10 cellular contexts compared by ENCODE assay signal in genomic region chr15:99143655-99144610, GRCh38. TPM values are rescaled to one million over a fixed set of nuclear protein-coding genes. Genes with fewer than 3 reads are reported as not detected.
A peak's percentile ranks its signal among the peaks of the same experiment; 100 is the strongest.
DNase-seq lines count a peak whose midpoint lies in the region; ATAC-seq and TF ChIP-seq lines count a peak whose summit lies in the region.
"Had no signal": no experiment of that assay in that cellular context is flagged by ENCODE, and none has a peak within 500 bp of the region (broad histone marks: within the 10 kb centered on the region; RNA-seq: fewer than 3 reads in every experiment).

No MANE protein-coding gene starts in this region.

- H3K4me1 ChIP-seq in hepatocyte (ENCODE audit: insufficient read depth) (peaks cover 22% of the 10 kb centered on the region), Caco-2 (no peaks in the 10 kb centered on the region)

- H3K4me3 Mint-ChIP-seq in MCF 10A (ENCODE audit: unreplicated experiment) (no peak overlapping the region), immature natural killer cell (no peak overlapping the region), Caco-2 (ENCODE audit: unreplicated experiment) (no peak overlapping the region)
- H3K4me3 Mint-ChIP-seq: IgD-negative memory B cell; T-helper 1 cell treated with Interleukin-12 subunit alpha and Interleukin-12 subunit beta and Interleukin-4 antibody, amounts not matched to agents 30 μg/mL and 1 μg/mL, for 36 hours had no signal

- no peaks in the 10 kb centered on the region for H3K79me2 ChIP-seq in hepatocyte

- TF ChIP-seq CTCF in MCF 10A (IDR thresholded peaks at IDR 0.05; ENCODE audit: unreplicated experiment) (no peak), hepatocyte (IDR thresholded peaks at IDR 0.05; ENCODE audit: poor library complexity) (no peak), Caco-2 (IDR thresholded peaks at IDR 0.05; ENCODE audit: insufficient read depth in 1 of 2, low read depth in 1 of 2, low read length in 1 of 2, severe bottlenecking in 1 of 2, unreplicated experiment in 1 of 2) (no peak)

- peaks cover 15% of the 10 kb centered on the region for H3K36me3 Mint-ChIP-seq in MCF 10A (ENCODE audit: insufficient read depth, unreplicated experiment)
- H3K36me3 Mint-ChIP-seq in immature natural killer cell, result no peaks in the 10 kb centered on the region
- peaks cover 4% of the 10 kb centered on the region for H3K36me3 Mint-ChIP-seq in Caco-2 (ENCODE audit: insufficient read depth, unreplicated experiment)

- peak overlapping the region; percentile 26 for H3K4me2 ChIP-seq in hepatocyte

- DNase-seq in G401 (ENCODE audit: low spot score) (peak; percentile 21), MCF 10A (ENCODE audit: unreplicated experiment) (peak; percentile 64), hepatocyte (ENCODE audit: low spot score) (peak; percentile 44), retina (peak; percentile 20), immature natural killer cell (no peak), H4 (ENCODE audit: low spot score) (no peak), Caco-2 (no peak)

- H3K9me3 Mint-ChIP-seq in MCF 10A (ENCODE audit: unreplicated experiment) (no peaks in the 10 kb centered on the region), immature natural killer cell (no peaks in the 10 kb centered on the region), Caco-2 (ENCODE audit: unreplicated experiment) (no peaks in the 10 kb centered on the region)
- H3K9me3 Mint-ChIP-seq: IgD-negative memory B cell; T-helper 1 cell treated with Interleukin-12 subunit alpha and Interleukin-12 subunit beta and Interleukin-4 antibody, amounts not matched to agents 30 μg/mL and 1 μg/mL, for 36 hours had no signal

- H3K36me3 ChIP-seq in hepatocyte (replicated peaks; ENCODE audit: insufficient read depth, low read depth) (no peaks in the 10 kb centered on the region), Caco-2 (ENCODE audit: control insufficient read depth, insufficient read depth, low read length) (no peaks in the 10 kb centered on the region)

- H3K27ac Mint-ChIP-seq in MCF 10A (ENCODE audit: low read depth, unreplicated experiment), result no peak overlapping the region
- no peak overlapping the region for H3K27ac Mint-ChIP-seq in immature natural killer cell
- no peak overlapping the region for H3K27ac Mint-ChIP-seq in Caco-2 (ENCODE audit: unreplicated experiment)
- H3K27ac Mint-ChIP-seq: IgD-negative memory B cell; T-helper 1 cell treated with Interleukin-12 subunit alpha and Interleukin-12 subunit beta and Interleukin-4 antibody, amounts not matched to agents 30 μg/mL and 1 μg/mL, for 36 hours had no signal

- BruUV-seq in MCF 10A (replicated peaks; lab: Mats Ljungman, UMichigan) (no TSS peak), Caco-2 (replicated peaks; lab: Mats Ljungman, UMichigan) (no TSS peak)

- H3K27me3 Mint-ChIP-seq in MCF 10A (ENCODE audit: insufficient read depth, unreplicated experiment) (no peaks in the 10 kb centered on the region), immature natural killer cell (ENCODE audit: low read depth in 3 of 3) (peaks cover 0 to 2% (median 0%) of the 10 kb centered on the region in 3 donors), Caco-2 (ENCODE audit: insufficient read depth, unreplicated experiment) (no peaks in the 10 kb centered on the region)

- no peaks in the 10 kb centered on the region for H3K9me3 ChIP-seq in hepatocyte (ENCODE audit: low read depth)
- H3K9me3 ChIP-seq in Caco-2, result no peaks in the 10 kb centered on the region

- 73% methylated on average over 7 of the region's 7 CpGs for WGBS in hepatocyte (ENCODE audit: low lambda C conversion rate, missing lambda C conversion rate)

- H3K4me3 ChIP-seq in hepatocyte, result no peak overlapping the region
- H3K4me3 ChIP-seq in Caco-2 (ENCODE audit: low read depth, low read length), result no peak overlapping the region

- no peak for ATAC-seq in GM21786 (IDR thresholded peaks at IDR 0.05; ENCODE audit: unreplicated experiment)

- H3K9me2 ChIP-seq in hepatocyte (replicated peaks; ENCODE audit: insufficient read depth), result no peaks in the 10 kb centered on the region

- H3K4me1 Mint-ChIP-seq in MCF 10A (ENCODE audit: insufficient read depth, unreplicated experiment) (no peaks in the 10 kb centered on the region), immature natural killer cell (no peaks in the 10 kb centered on the region), Caco-2 (ENCODE audit: low read depth, unreplicated experiment) (no peaks in the 10 kb centered on the region)
- H3K4me1 Mint-ChIP-seq: IgD-negative memory B cell had no signal

- intact Hi-C loops in MCF 10A (cut with micrococcal nuclease) (no loop called here), Caco-2 (cut with micrococcal nuclease; ENCODE audit: unreplicated experiment) (no loop called here)

- POLR2A ChIA-PET in MCF 10A (lab: Yijun Ruan, JAX), result interaction anchor here (0.7 to 1.1 kb wide), 3 partner anchors 20 to 107 kb away, joined by 3 read pairs; partner anchors contain the start of gene LRRC28
- POLR2A ChIA-PET in Caco-2 (lab: Charles Lee), result interaction anchor here (0.6 kb wide), 1 partner anchor 589 kb away, joined by 7 read pairs; the partner anchor contains the start of gene LYSMD4

- no peaks in the 10 kb centered on the region for H4K20me1 ChIP-seq in hepatocyte (ENCODE audit: insufficient read depth, poor library complexity, severe bottlenecking)

- no peak overlapping the region for H2AFZ ChIP-seq in hepatocyte

- in situ Hi-C loops in G401 (cut with HindIII; ENCODE audit: low sequenced_read_pairs), result no loop called here

- H3K27me3 ChIP-seq in hepatocyte (no peaks in the 10 kb centered on the region), Caco-2 (replicated peaks; ENCODE audit: control insufficient read depth, insufficient read depth, low read length) (no peaks in the 10 kb centered on the region)

- H3K27ac ChIP-seq in hepatocyte, result peak overlapping the region; percentile 70

- CTCF ChIA-PET in MCF 10A (lab: Yijun Ruan, JAX) (interaction anchor here (0.5 to 2.0 kb wide), 4 partner anchors 43 to 1216 kb away, joined by 3 to 10 read pairs (median 4); no protein-coding TSS in a partner anchor), Caco-2 (lab: Charles Lee) (interaction anchor here (1.2 kb wide), 1 partner anchor 38 kb away, joined by 3 read pairs; no protein-coding TSS in a partner anchor)

RNA-seq across cellular contexts. Expression of gene SYNM, which starts 39.1 kb away (rescaled TPM):
- total RNA-seq in G401 (2014; rRNA removed; shearing (Covaris generic)), result 21.8 and 26.1 TPM in 2 replicates
- total RNA-seq in MCF 10A (2022), result 0.12 TPM in 2 replicates
- 12.4 and 13.8 TPM in 2 replicates for total RNA-seq in hepatocyte
- 9.7 and 10.5 TPM in 2 replicates for polyA plus RNA-seq in hepatocyte
- polyA plus RNA-seq in immature natural killer cell, result not detected
- 6.6 and 8.0 TPM in 2 replicates for total RNA-seq in H4 (2014; rRNA removed; shearing (Covaris generic))
- total RNA-seq in Caco-2 (2022), result 6.0 and 6.1 TPM in 2 replicates
- polyA plus RNA-seq: IgD-negative memory B cell had no signal

Comparison
In these comparisons a context has a peak if more than half of its experiments do, and no peak if none do; other contexts are left out.
1. DNase-seq: peak in G401 (single experiment), MCF 10A (single experiment), hepatocyte (single experiment) and retina (single experiment); none in immature natural killer cell (0 of 3), H4 (single experiment) and Caco-2 (0 of 2).